Comparison of ENCODE assay signal across 8 cellular contexts in the genomic region with DNA sequence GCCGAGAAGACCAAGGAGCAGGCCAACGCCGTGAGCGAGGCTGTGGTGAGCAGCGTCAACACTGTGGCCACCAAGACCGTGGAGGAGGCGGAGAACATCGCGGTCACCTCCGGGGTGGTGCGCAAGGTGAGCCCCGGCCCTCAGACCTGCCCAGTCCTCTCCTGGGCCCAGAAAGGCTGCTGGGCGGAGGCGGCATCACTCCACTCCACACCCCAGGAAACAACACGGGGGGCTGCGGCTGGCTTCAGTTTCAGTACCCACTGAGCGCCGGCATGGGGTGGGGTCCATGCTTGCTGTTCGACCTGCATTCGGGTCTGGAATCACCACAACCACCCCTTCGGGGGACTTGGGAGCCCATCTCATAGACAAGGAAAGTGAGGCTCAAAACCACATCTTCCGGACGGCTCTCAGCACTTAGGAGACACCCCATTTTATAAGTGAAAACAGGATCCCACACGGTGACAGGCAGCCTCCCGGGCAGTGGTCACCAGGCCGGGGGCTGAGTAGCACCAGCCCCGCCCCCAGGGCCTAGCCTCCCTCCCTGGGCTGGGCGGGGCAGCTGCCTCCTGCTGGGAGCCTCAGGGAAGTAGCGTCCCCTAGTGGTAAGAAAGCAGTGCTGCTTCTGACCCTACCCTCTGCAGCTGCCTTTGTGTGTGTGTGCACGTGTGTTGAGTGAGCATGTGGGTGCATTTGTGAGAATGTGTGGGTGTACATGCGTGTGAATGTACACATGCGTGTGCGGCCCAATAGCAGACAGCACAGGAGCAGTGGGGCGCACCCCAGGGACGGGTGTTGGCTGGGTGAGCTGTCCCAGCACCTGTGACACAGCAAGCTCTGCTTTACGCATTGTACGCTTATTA. TPM values are rescaled to one million over a fixed set of nuclear protein-coding genes. Genes with fewer than 3 reads are reported as not detected.
A peak's percentile ranks its signal among the peaks of the same experiment; 100 is the strongest.
DNase-seq lines count a peak whose midpoint lies in the region; FAIRE-seq and TF ChIP-seq lines count a peak whose summit lies in the region.

No MANE protein-coding gene starts in this region.

- TF ChIP-seq EP300 in stomach (IDR thresholded peaks at IDR 0.05), result no peak

- H3K4me3 ChIP-seq in astrocyte (ENCODE audit: insufficient read depth, low read depth, low read length) (no peak overlapping the region), iPS-20b (ENCODE audit: low read length) (no peak overlapping the region), stomach (peak overlapping the region in 2 of 4 donors; percentile 7 to 12)

- DNase-seq in 8988T, result peak; percentile 86
- peak; percentile 86 for DNase-seq in GM10248 (ENCODE audit: extremely low spot score)
- peak; percentile 55 for DNase-seq in HFFc6
- DNase-seq in NCI-H460 (ENCODE audit: extremely low read depth, low read depth), result peak; percentile 62
- no peak for DNase-seq in astrocyte (ENCODE audit: low read depth)
- DNase-seq in stomach, result no peak
- no peak for DNase-seq in RCC 7860 (ENCODE audit: low spot score)

- TF ChIP-seq CTCF in GM10248 (IDR thresholded peaks at IDR 0.05; ENCODE audit: control extremely low read depth, extremely low read depth, low read depth, missing control alignments), result peak; percentile 83
- TF ChIP-seq CTCF in HFFc6 (IDR thresholded peaks at IDR 0.05), result peak; percentile 97
- peak; percentile 74 for TF ChIP-seq CTCF in astrocyte (IDR thresholded peaks at IDR 0.05; ENCODE audit: insufficient read depth, low read depth, low read length)
- peak in 5 of 7 experiments; percentile 63 to 88 (median 80) for TF ChIP-seq CTCF in stomach (IDR thresholded peaks at IDR 0.05)

- peak overlapping the region; percentile 34 for H3K4me2 ChIP-seq in astrocyte (ENCODE audit: low read length)

- WGBS in stomach, 5 donors, result 70 to 85% (median 72%) methylated on average over 25 to 37 of the region's 37 CpGs

- no peaks in the 10 kb centered on the region for H3K79me2 ChIP-seq in astrocyte (ENCODE audit: insufficient read depth, low read length)

- H3K9me3 ChIP-seq in astrocyte (ENCODE audit: insufficient read depth, low read depth, low read length) (no peaks in the 10 kb centered on the region), iPS-20b (ENCODE audit: insufficient read depth, low read depth, low read length) (no peaks in the 10 kb centered on the region; the same call in 1 of the 2 replicates), stomach (no peaks in the 10 kb centered on the region)

- peaks cover 31% of the 10 kb centered on the region for H3K4me1 Mint-ChIP-seq in HFFc6 (ENCODE audit: low read depth)
- peaks cover 7% of the 10 kb centered on the region for H3K4me1 Mint-ChIP-seq in astrocyte (ENCODE audit: low read depth, unreplicated experiment)

- peaks cover 20% of the 10 kb centered on the region for H3K4me1 ChIP-seq in astrocyte (ENCODE audit: insufficient read depth, low read length)
- peaks cover 22% of the 10 kb centered on the region for H3K4me1 ChIP-seq in iPS-20b (ENCODE audit: insufficient read depth, low read length)
- peaks cover 9 to 41% (median 35%) of the 10 kb centered on the region in 4 donors for H3K4me1 ChIP-seq in stomach

- H2AFZ ChIP-seq in astrocyte (ENCODE audit: low read depth, low read length), result no peak overlapping the region

- H3K9me3 Mint-ChIP-seq in HFFc6 (no peaks in the 10 kb centered on the region), astrocyte (ENCODE audit: unreplicated experiment) (no peaks in the 10 kb centered on the region)

- H3K36me3 Mint-ChIP-seq in HFFc6 (ENCODE audit: low read depth) (no peaks in the 10 kb centered on the region), astrocyte (ENCODE audit: low read depth, unreplicated experiment) (peaks cover 3% of the 10 kb centered on the region)

- H3K27me3 Mint-ChIP-seq in HFFc6 (ENCODE audit: insufficient read depth) (peaks cover 3% of the 10 kb centered on the region), astrocyte (ENCODE audit: low read depth, unreplicated experiment) (peaks cover 3% of the 10 kb centered on the region)

- no peak for FAIRE-seq in astrocyte (lab: Jason Lieb, UNC)
- FAIRE-seq in RCC 7860 (lab: Jason Lieb, UNC), result no peak

- no peaks in the 10 kb centered on the region for H3K36me3 ChIP-seq in astrocyte (ENCODE audit: insufficient read depth, low read length)
- H3K36me3 ChIP-seq in iPS-20b (ENCODE audit: insufficient read depth, low read depth, low read length), result no peaks in the 10 kb centered on the region
- H3K36me3 ChIP-seq in stomach, result no peaks in the 10 kb centered on the region

- POLR2A ChIA-PET in GM10248 (lab: Yijun Ruan, JAX), result no interaction called here

- H3K4me3 Mint-ChIP-seq in HFFc6 (no peak overlapping the region), astrocyte (ENCODE audit: unreplicated experiment) (no peak overlapping the region)

- intact Hi-C loops in stomach (cut with DNase I; ENCODE audit: low total_unique reads), result no loop called here

- H3K27me3 ChIP-seq in astrocyte (ENCODE audit: insufficient read depth, low read length) (no peaks in the 10 kb centered on the region), iPS-20b (ENCODE audit: insufficient read depth, low read length) (no peaks in the 10 kb centered on the region), stomach (no peaks in the 10 kb centered on the region)

- H3K9ac ChIP-seq in astrocyte (ENCODE audit: low read length), result no peak overlapping the region
- peak overlapping the region; percentile 56; the same call in 1 of the 2 replicates for H3K9ac ChIP-seq in iPS-20b (ENCODE audit: low read depth, low read length)

- H3K27ac Mint-ChIP-seq in HFFc6 (peak overlapping the region; percentile 77), astrocyte (ENCODE audit: unreplicated experiment) (no peak overlapping the region)

- CTCF ChIA-PET in GM10248 (lab: Yijun Ruan, JAX), result interaction anchor here (0.6 to 15.9 kb wide), 13 partner anchors 8 to 278 kb away, joined by 3 to 238 read pairs (median 6); a partner anchor contains a TSS

- H3K27ac ChIP-seq in astrocyte (ENCODE audit: low read depth, low read length) (no peak overlapping the region), iPS-20b (ENCODE audit: low read length) (no peak overlapping the region), stomach (peak overlapping the region; percentile 38 to 82 (median 74))

- H4K20me1 ChIP-seq in astrocyte (ENCODE audit: insufficient read depth, low read length), result no peaks in the 10 kb centered on the region

- TF ChIP-seq POLR2A in stomach (IDR thresholded peaks at IDR 0.05), result no peak

RNA-seq across cellular contexts. Expression of a gene that starts 1.8 kb away (rescaled TPM):
- total RNA-seq in HFFc6 (2021; fragmentation: NEBNext Ultra II Directional; extraction: Animal tissue kit (Norgen Biotek cat#: 25700)), result 1 to 10 TPM; 2.6 to 4.5 (median 3.3) TPM
- 14.6 and 18.9 TPM in 2 replicates for total RNA-seq in NCI-H460 (2014; rRNA removed; shearing (Covaris generic))
- 29.0 and 32.5 TPM in 2 replicates for polyA plus RNA-seq in NCI-H460 (2014; cell fraction: nucleus; rRNA removed)
- total RNA-seq in astrocyte (3.0 TPM in 2 replicates), stomach (1 to 10 TPM in 4 of 5 donors, not detected in 1; 3.8 to 7.6 (median 5.6) TPM)
- 10 to 100 TPM; 10.9 to 59.6 (median 26.4) TPM for polyA plus RNA-seq in stomach

RNA-seq across cellular contexts. Expression of a gene that starts 2.8 kb away (rescaled TPM):
- 1 to 10 TPM in 3 of 6 experiments, under 1 TPM in 3; 0.66 to 1.5 (median 1.2) TPM for total RNA-seq in HFFc6 (2021; fragmentation: NEBNext Ultra II Directional; extraction: Animal tissue kit (Norgen Biotek cat#: 25700))
- 0.37 and 0.40 TPM in 2 replicates for total RNA-seq in NCI-H460 (2014; rRNA removed; shearing (Covaris generic))
- polyA plus RNA-seq in NCI-H460 (2014; cell fraction: nucleus; rRNA removed), result 1.0 and 1.4 TPM in 2 replicates
- 0.27 and 0.46 TPM in 2 replicates for total RNA-seq in astrocyte
- total RNA-seq in stomach, result 10 to 100 TPM in 3 of 5 donors, 1 to 10 TPM in 2; 1.8 to 40.0 (median 12.9) TPM
- 1 to 10 TPM in 2 of 3 donors, under 1 TPM in 1; 1.00 to 5.0 (median 3.1) TPM for polyA plus RNA-seq in stomach

RNA-seq across cellular contexts. Expression of a gene that starts 8.0 kb away (rescaled TPM):
- 100 to 1,000 TPM in 4 of 6 experiments, 10 to 100 TPM in 2; 68.5 to 169 (median 145) TPM for total RNA-seq in HFFc6 (2021; fragmentation: NEBNext Ultra II Directional; extraction: Animal tissue kit (Norgen Biotek cat#: 25700))
- total RNA-seq in NCI-H460 (2014; rRNA removed; shearing (Covaris generic)), result not detected in 2 replicates
- not detected in 2 replicates for polyA plus RNA-seq in NCI-H460 (2014; cell fraction: nucleus; rRNA removed)
- total RNA-seq in astrocyte (not detected in 2 replicates), stomach (10 to 100 TPM in 4 of 5 donors, 1 to 10 TPM in 1; 1.2 to 98.2 (median 28.6) TPM)
- polyA plus RNA-seq in stomach, result 100 to 1,000 TPM in 2 of 3 donors, 10 to 100 TPM in 1; 96.4 to 249 (median 101) TPM

RNA-seq across cellular contexts. Expression of a gene that starts 59.9 kb away (rescaled TPM):
- total RNA-seq in HFFc6 (2021; fragmentation: NEBNext Ultra II Directional; extraction: Animal tissue kit (Norgen Biotek cat#: 25700)), result not detected
- total RNA-seq in NCI-H460 (2014; rRNA removed; shearing (Covaris generic)), result not detected in 2 replicates
- polyA plus RNA-seq in NCI-H460 (2014; cell fraction: nucleus; rRNA removed), result not detected in 2 replicates
- not detected in 2 replicates for total RNA-seq in astrocyte
- total RNA-seq in stomach, result not detected
- 10 to 100 TPM in 1 of 3 donors, not detected in 2; 11.9 TPM for polyA plus RNA-seq in stomach

Comparison
In these comparisons a context has a peak if more than half of its experiments do, and no peak if none do; other contexts are left out.
1. DNase-seq: peak in 8988T (single experiment), GM10248 (single experiment), HFFc6 (single experiment) and NCI-H460 (single experiment); none in astrocyte (single experiment), stomach (single experiment) and RCC 7860 (single experiment).
2. H3K27ac ChIP-seq: peak in stomach (5 of 5); none in astrocyte (single experiment) and iPS-20b (single experiment).
3. Peak in every context shown above with its lines, with median percentiles within 50 percentile points of each other: CTCF ChIP-seq.